8 cellular contexts compared by ENCODE assay signal in the genomic region with DNA sequence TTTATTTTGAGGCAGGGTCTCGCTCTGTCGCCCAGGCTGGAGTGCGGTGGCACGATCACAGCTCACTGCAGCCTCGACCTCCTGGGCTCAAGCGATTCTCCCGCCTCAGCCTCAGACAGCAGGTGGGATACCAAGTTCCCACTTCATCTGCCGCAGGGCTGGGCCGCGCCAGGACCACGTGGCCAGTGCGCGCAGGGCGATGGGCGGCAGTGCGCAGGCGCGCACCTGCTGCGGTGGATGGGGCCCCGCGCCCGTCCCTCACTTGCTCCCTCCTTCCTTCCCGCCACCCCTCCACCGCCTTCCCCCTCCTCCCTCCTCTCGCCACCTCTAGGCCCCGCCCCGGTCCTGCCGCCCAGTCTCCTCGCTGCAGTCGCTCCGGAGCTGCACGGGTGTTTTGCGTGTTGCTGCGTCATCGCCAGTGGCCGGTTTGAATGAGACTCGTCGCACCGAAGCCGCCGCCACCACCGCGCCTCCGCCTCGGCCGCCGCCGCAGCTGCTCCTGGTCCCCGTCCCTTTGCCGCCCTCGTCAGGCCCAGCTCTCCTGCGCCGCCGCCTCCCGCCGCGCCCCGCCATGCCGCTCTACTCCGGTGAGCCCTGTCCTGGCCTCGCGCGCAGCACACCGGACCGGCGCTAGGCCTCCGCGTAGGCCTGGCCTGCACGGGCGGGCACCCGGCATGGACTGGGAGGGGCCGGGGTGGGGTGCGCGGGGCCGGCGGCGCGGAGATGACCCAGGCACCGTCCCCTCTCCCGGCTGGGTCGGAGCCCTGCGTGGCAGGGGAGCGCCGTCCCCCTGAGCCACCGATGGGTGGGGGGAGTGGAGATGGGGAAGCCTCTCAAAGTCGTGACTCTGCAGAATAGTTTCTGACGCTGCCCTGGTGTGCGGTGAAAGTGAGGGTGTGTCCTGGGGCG. TPM values are rescaled to one million over a fixed set of nuclear protein-coding genes. Genes with fewer than 3 reads are reported as not detected.
DNase-seq lines count a peak whose midpoint lies in the region; ATAC-seq and TF ChIP-seq lines count a peak whose summit lies in the region.

A gene (plus strand): TSS at position 430 of the 909 bp plus-strand sequence. CDS start 142 bp downstream, at position 572.

- H3K4me3 ChIP-seq in WERI-Rb-1 (ENCODE audit: low read depth, low read length): peak within 1 kb of the TSS; percentile 86
- H3K4me3 ChIP-seq in breast epithelium: peak within 1 kb of the TSS; percentile 86 to 93 (median 90)
- H3K4me3 ChIP-seq in iPS-18c (ENCODE audit: insufficient read depth, low read depth, low read length): peak within 1 kb of the TSS; percentile 91
- H3K4me3 ChIP-seq in skeletal muscle tissue (ENCODE audit: low read length in 3 of 3): peak within 1 kb of the TSS; percentile 90 to 91 (median 91)

- H3K27ac ChIP-seq in WERI-Rb-1 (peak within 1 kb of the TSS; percentile 90), breast epithelium (peak within 1 kb of the TSS; percentile 92 to 93), skeletal muscle tissue (ENCODE audit: low read depth, low read length) (peak within 1 kb of the TSS; percentile 81)

- H3K9me3 ChIP-seq in WERI-Rb-1 (ENCODE audit: severe bottlenecking) (no peaks in the 10 kb centered on the region), breast epithelium (no peaks in the 10 kb centered on the region), iPS-18c (ENCODE audit: control insufficient read depth, insufficient read depth, low read length) (no peaks in the 10 kb centered on the region), skeletal muscle tissue (ENCODE audit: control insufficient read depth in 3 of 3, low read length in 3 of 3) (no peaks in the 10 kb centered on the region)

- TF ChIP-seq CTCF in WERI-Rb-1 (IDR thresholded peaks at IDR 0.05; ENCODE audit: low read depth, low read length): no peak
- TF ChIP-seq CTCF in breast epithelium (IDR thresholded peaks at IDR 0.05): no peak

- no peak for TF ChIP-seq POLR2A in breast epithelium (IDR thresholded peaks at IDR 0.05)

- H3K9ac ChIP-seq in skeletal muscle tissue (ENCODE audit: low read depth in 1 of 3, low read length in 3 of 3): peak within 1 kb of the TSS; percentile 87 to 93 (median 88)

- H3K27me3 ChIP-seq in WERI-Rb-1 (ENCODE audit: insufficient read depth, low read depth, severe bottlenecking): no peaks in the 10 kb centered on the region
- no peaks in the 10 kb centered on the region for H3K27me3 ChIP-seq in breast epithelium
- H3K27me3 ChIP-seq in skeletal muscle tissue (ENCODE audit: control insufficient read depth in 3 of 3, insufficient read depth in 3 of 3, low read length in 3 of 3): no peaks in the 10 kb centered on the region

- H3K36me3 ChIP-seq in WERI-Rb-1 (peaks cover 20% of the 10 kb centered on the region), breast epithelium (no peaks in the 10 kb centered on the region), skeletal muscle tissue (ENCODE audit: control insufficient read depth in 3 of 3, insufficient read depth in 3 of 3, low read length in 3 of 3) (no peaks in the 10 kb centered on the region)

- ATAC-seq in GM18909 (IDR thresholded peaks at IDR 0.05; ENCODE audit: poor library complexity, unreplicated experiment) (peak; percentile 93), HG03159 (IDR thresholded peaks at IDR 0.05; ENCODE audit: unreplicated experiment) (peak; percentile 94)

- intact Hi-C loops in breast epithelium (cut with DNase I; ENCODE audit: low total_unique reads): no loop called here

- peaks cover 0 to 9% of the 10 kb centered on the region in 2 donors for H3K4me1 ChIP-seq in breast epithelium
- H3K4me1 ChIP-seq in skeletal muscle tissue (ENCODE audit: control insufficient read depth in 3 of 3, insufficient read depth in 3 of 3, low read length in 3 of 3): peaks cover 13 to 23% (median 16%) of the 10 kb centered on the region in 3 donors

- DNase-seq in AG08395 (ENCODE audit: low spot score): peak; percentile 97
- peak; percentile 98 for DNase-seq in NCI-H2227 (lab: John Stamatoyannopoulos, UW; ENCODE audit: unreplicated experiment)
- DNase-seq in WERI-Rb-1: peak; percentile 99
- peak; percentile 94 to 96 for DNase-seq in breast epithelium (ENCODE audit: low spot score in 2 of 2)

RNA-seq across cellular contexts. Expression of the gene that starts here (rescaled TPM):
- total RNA-seq in breast epithelium (10 to 100 TPM; 30.5 to 46.9 (median 38.1) TPM), skeletal muscle tissue (29.7 TPM)

Comparison
In these comparisons a context has a peak if more than half of its experiments do, and no peak if none do; other contexts are left out.
1. Peak in every context shown above with its lines: DNase-seq, ATAC-seq, H3K4me3 ChIP-seq and H3K27ac ChIP-seq.